8 cellular contexts compared by ENCODE assay signal in the genomic region with DNA sequence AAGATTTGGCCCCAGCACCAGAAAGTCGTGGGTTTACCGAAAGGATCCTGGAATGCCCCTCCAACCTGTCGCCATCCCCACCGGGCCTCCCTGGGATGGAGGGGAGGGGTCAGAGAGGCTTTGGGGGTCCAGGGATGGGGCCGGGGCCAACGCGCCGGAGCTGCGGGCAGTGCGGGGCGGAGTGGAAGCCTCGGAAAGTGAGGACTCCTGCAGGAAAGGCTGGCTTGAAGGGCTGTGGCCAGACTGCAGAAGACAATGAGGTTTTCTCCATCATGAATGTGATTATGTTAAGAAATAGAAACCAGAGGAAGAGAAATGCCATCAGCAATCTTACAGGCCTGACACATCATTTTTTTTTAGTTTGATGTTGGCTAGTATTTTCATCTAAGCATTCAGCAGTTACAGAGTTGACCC. TPM values are rescaled to one million over a fixed set of nuclear protein-coding genes. Genes with fewer than 3 reads are reported as not detected.
DNase-seq lines count a peak whose midpoint lies in the region; ATAC-seq and TF ChIP-seq lines count a peak whose summit lies in the region.

No MANE protein-coding gene starts in this region.

- H2AFZ ChIP-seq in MM.1S (ENCODE audit: low read length) (peak overlapping the region; percentile 75), fibroblast of lung (ENCODE audit: low read length) (peak overlapping the region; percentile 40)

- no peaks in the 10 kb centered on the region for H3K9me3 Mint-ChIP-seq in activated T-cell treated with anti-CD3 and anti-CD28 coated beads, Interleukin-2, amount 50 U/mL, for 24 hours
- peaks cover 0 to 3% (median 0%) of the 10 kb centered on the region in 7 donors for H3K9me3 Mint-ChIP-seq in naive B cell

- H3K36me3 ChIP-seq in H7 (replicated peaks; ENCODE audit: control insufficient read depth, insufficient read depth, low read length) (0 out of 2 replicates have a peak, but pooled peaks cover 1% of the 10 kb centered on the region), MM.1S (replicated peaks; ENCODE audit: insufficient read depth, low read length) (peaks cover 4% of the 10 kb centered on the region; the same call in 1 of the 2 replicates), fibroblast of lung (ENCODE audit: control insufficient read depth, insufficient read depth, low read length) (no peaks in the 10 kb centered on the region), thymus (ENCODE audit: control insufficient read depth, insufficient read depth) (no peaks in the 10 kb centered on the region)

- H3K4me1 Mint-ChIP-seq in activated T-cell treated with anti-CD3 and anti-CD28 coated beads, Interleukin-2, amount 50 U/mL, for 24 hours (ENCODE audit: low read depth): peaks cover 43% of the 10 kb centered on the region
- peaks cover 28 to 42% (median 35%) of the 10 kb centered on the region in 3 donors for H3K4me1 Mint-ChIP-seq in naive B cell

- under 1% methylated on average over 12 of the region's 12 CpGs for WGBS in thymus

- H3K27me3 Mint-ChIP-seq in activated T-cell treated with anti-CD3 and anti-CD28 coated beads, Interleukin-2, amount 50 U/mL, for 24 hours: no peaks in the 10 kb centered on the region
- H3K27me3 Mint-ChIP-seq in naive B cell: no peaks in the 10 kb centered on the region

- TF ChIP-seq CTCF in MM.1S (IDR thresholded peaks at IDR 0.05; ENCODE audit: low read length): no peak
- TF ChIP-seq CTCF in fibroblast of lung (conservative IDR thresholded peaks at IDR 0.05 in 1 of 2, IDR thresholded peaks at IDR 0.05 in 1 of 2; ENCODE audit: low read depth in 1 of 2, low read length in 2 of 2): no peak

- H4K20me1 ChIP-seq in MM.1S (ENCODE audit: insufficient read depth, low read length) (peaks cover 11% of the 10 kb centered on the region; the same call in 1 of the 2 replicates), fibroblast of lung (ENCODE audit: control insufficient read depth, extremely low read depth, insufficient read depth, low read length) (no peaks in the 10 kb centered on the region)

- H3K4me1 ChIP-seq in MM.1S (ENCODE audit: low read length): peaks cover 15% of the 10 kb centered on the region
- no peaks in the 10 kb centered on the region for H3K4me1 ChIP-seq in fibroblast of lung (ENCODE audit: control insufficient read depth, extremely low read depth, insufficient read depth, low read length)
- H3K4me1 ChIP-seq in thymus (ENCODE audit: control insufficient read depth, insufficient read depth, low read length): peaks cover 7% of the 10 kb centered on the region

- ATAC-seq in naive B cell (ENCODE audit: low read depth in 2 of 2): peak; percentile 30 to 33

- peaks cover 45% of the 10 kb centered on the region for H3K36me3 Mint-ChIP-seq in activated T-cell treated with anti-CD3 and anti-CD28 coated beads, Interleukin-2, amount 50 U/mL, for 24 hours (ENCODE audit: low read depth)
- no peaks in the 10 kb centered on the region for H3K36me3 Mint-ChIP-seq in naive B cell

- peaks cover 15% of the 10 kb centered on the region for H3F3A ChIP-seq in MM.1S (ENCODE audit: insufficient read depth, low read length)

- no peaks in the 10 kb centered on the region for H3K9me2 ChIP-seq in MM.1S (replicated peaks; ENCODE audit: insufficient read depth, low read length)

- DNase-seq in NCI-H748 (lab: John Stamatoyannopoulos, UW; ENCODE audit: unreplicated experiment): peak; percentile 51
- no peak for DNase-seq in NCI-H748 treated with DMSO at 0.1 percent for 48 hours (lab: John Stamatoyannopoulos, UW)
- peak; percentile 83 for DNase-seq in H7
- DNase-seq in MM.1S: peak; percentile 59
- DNase-seq in activated T-cell treated with anti-CD3 and anti-CD28 coated beads, Interleukin-2, amount 50 U/mL, for 24 hours: no peak
- peak; percentile 36 to 45 for DNase-seq in fibroblast of lung (ENCODE audit: low read depth in 2 of 2)
- DNase-seq in naive B cell: peak; percentile 25

- peak overlapping the region; percentile 71 for H3K27ac ChIP-seq in MM.1S (ENCODE audit: low read length)
- peak overlapping the region; percentile 75 for H3K27ac ChIP-seq in fibroblast of lung (ENCODE audit: insufficient read depth, low read length)
- peak overlapping the region; percentile 94 for H3K27ac ChIP-seq in thymus (ENCODE audit: low read depth)

- H3K27me3 ChIP-seq in H7 (ENCODE audit: control insufficient read depth, insufficient read depth, low read length) (no peaks in the 10 kb centered on the region), MM.1S (replicated peaks; ENCODE audit: insufficient read depth, low read length) (no peaks in the 10 kb centered on the region), fibroblast of lung (ENCODE audit: control insufficient read depth, insufficient read depth, low read length) (no peaks in the 10 kb centered on the region), thymus (ENCODE audit: control insufficient read depth, insufficient read depth) (no peaks in the 10 kb centered on the region)

- H3K9me3 ChIP-seq in MM.1S (replicated peaks; ENCODE audit: insufficient read depth, low read length) (no peaks in the 10 kb centered on the region), fibroblast of lung (ENCODE audit: control insufficient read depth, insufficient read depth, low read depth, low read length) (no peaks in the 10 kb centered on the region), thymus (ENCODE audit: control insufficient read depth) (no peaks in the 10 kb centered on the region)

- H3K4me3 ChIP-seq in H7 (ENCODE audit: insufficient read depth, low read depth, low read length) (peak overlapping the region; percentile 92), MM.1S (ENCODE audit: low read length) (peak overlapping the region; percentile 92), fibroblast of lung (replicated peaks in 1 of 4; ENCODE audit: control extremely low read depth in 1 of 4, insufficient read depth in 1 of 4, low read depth in 3 of 4, low read length in 4 of 4) (peak overlapping the region; percentile 86 to 98 (median 92)), thymus (ENCODE audit: low read length) (peak overlapping the region; percentile 96)

- H3K4me2 ChIP-seq in MM.1S (ENCODE audit: low read depth, low read length) (peak overlapping the region; percentile 71), fibroblast of lung (ENCODE audit: extremely low read depth, insufficient read depth, low read length) (peak overlapping the region; percentile 79)

- peak overlapping the region; percentile 96 for H3K27ac Mint-ChIP-seq in activated T-cell treated with anti-CD3 and anti-CD28 coated beads, Interleukin-2, amount 50 U/mL, for 24 hours
- H3K27ac Mint-ChIP-seq in naive B cell: peak overlapping the region; percentile 10 to 95 (median 73)

- peak overlapping the region; percentile 82 for H3K4me3 Mint-ChIP-seq in activated T-cell treated with anti-CD3 and anti-CD28 coated beads, Interleukin-2, amount 50 U/mL, for 24 hours
- H3K4me3 Mint-ChIP-seq in naive B cell: peak overlapping the region; percentile 73 to 97 (median 91)

- H3K79me2 ChIP-seq in MM.1S (ENCODE audit: low read length) (peaks cover 57% of the 10 kb centered on the region), fibroblast of lung (ENCODE audit: control insufficient read depth, insufficient read depth, low read length) (peaks cover 57% of the 10 kb centered on the region)

- H3K9ac ChIP-seq in MM.1S (ENCODE audit: low read length) (peak overlapping the region; percentile 80), fibroblast of lung (ENCODE audit: insufficient read depth, low read length) (peak overlapping the region; percentile 79)

RNA-seq across cellular contexts. Expression of gene YEATS2, which starts 0.7 kb away (rescaled TPM):
- total RNA-seq in H7 (2014; rRNA removed; shearing (Covaris generic)): 46.5 and 58.7 TPM in 2 replicates
- 28.0 and 28.7 TPM in 2 replicates for total RNA-seq in fibroblast of lung
- polyA plus RNA-seq in fibroblast of lung (19.5 and 25.0 TPM in 2 replicates), naive B cell (ENCODE audit: low read depth in 6 of 6) (1 to 10 TPM; 2.5 to 7.3 (median 3.9) TPM), thymus (11.0 TPM)
- 12.3 and 16.3 TPM in 2 replicates for polyA plus RNA-seq in fibroblast of lung (2012)
- polyA minus RNA-seq in fibroblast of lung (ENCODE audit: low replicate concordance): 25.5 and 56.6 TPM in 2 replicates

Comparison
In these comparisons a context has a peak if more than half of its experiments do, and no peak if none do; other contexts are left out.
1. DNase-seq: peak in NCI-H748 (single experiment), H7 (single experiment), MM.1S (single experiment), fibroblast of lung (2 of 2) and naive B cell (single experiment); none in NCI-H748 treated with DMSO at 0.1 percent for 48 hours (single experiment) and activated T-cell treated with anti-CD3 and anti-CD28 coated beads, Interleukin-2, amount 50 U/mL, for 24 hours (single experiment).
2. Peak in every context shown above with its lines, with median percentiles within 50 percentile points of each other: H3K4me3 ChIP-seq and H3K27ac ChIP-seq.